1 cellular context compared by ENCODE assay signal in the genomic region with DNA sequence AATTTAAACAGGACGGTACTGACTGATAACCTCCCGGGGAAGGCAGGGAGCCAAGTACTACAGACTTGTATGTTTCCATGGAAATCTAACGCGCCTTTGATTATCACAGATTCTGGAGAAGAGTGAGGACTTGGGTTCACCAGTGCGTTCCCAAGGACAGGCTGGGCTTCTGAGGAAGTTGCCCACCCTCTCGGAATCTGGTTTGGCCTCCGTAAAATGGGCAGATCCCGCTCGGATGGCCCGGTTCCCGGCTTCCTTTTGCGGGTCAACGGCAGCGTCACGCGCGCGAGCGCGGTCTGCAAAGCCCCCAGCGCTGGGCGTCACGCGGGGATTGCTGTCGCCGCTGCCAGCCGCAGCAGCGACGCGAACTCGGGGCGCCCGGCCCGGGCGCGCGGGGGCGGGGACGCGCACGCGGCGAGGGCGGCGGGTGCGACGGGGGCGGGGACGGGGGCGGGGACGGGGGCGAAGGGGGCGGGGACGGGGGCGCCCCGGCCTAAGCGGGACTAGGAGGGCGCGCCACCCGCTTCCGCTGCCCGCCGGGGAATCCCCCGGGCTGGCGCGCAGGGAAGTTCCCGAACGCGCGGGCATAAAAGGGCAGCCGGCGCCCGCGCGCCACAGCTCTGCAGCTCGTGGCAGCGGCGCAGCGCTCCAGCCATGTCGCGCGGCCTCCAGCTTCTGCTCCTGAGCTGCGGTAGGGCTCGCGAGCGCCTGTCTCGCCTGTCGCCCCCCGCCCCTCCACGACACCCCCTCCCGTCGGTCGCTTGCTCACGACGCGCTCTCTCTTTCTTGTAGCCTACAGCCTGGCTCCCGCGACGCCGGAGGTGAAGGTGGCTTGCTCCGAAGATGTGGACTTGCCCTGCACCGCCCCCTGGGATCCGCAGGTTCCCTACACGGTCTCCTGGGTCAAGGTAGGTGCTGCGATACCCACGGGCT.
TF ChIP-seq lines count a peak whose summit lies in the region.

Gene CD83 (plus strand): TSS at position 615 of the 933 bp plus-strand sequence. CDS start 40 bp downstream, at position 655.

TF ChIP-seq in HepG2, 621 proteins besides CTCF, POLR2A, EP300 and RAD21 (continued from another document and continues in another):
- TF ChIP-seq ELK4 (CRISPR knock-in tag; IDR thresholded peaks at IDR 0.05; ENCODE audit: borderline replicate concordance) = no peak
- TF ChIP-seq ZSCAN25 (CRISPR knock-in tag; IDR thresholded peaks at IDR 0.05) = peak; percentile 82; the same call in 1 of the 2 replicates
- TF ChIP-seq SP5 (CRISPR knock-in tag; IDR thresholded peaks at IDR 0.05; ENCODE audit: borderline replicate concordance, low read depth) = no peak
- TF ChIP-seq, protein P1, sequence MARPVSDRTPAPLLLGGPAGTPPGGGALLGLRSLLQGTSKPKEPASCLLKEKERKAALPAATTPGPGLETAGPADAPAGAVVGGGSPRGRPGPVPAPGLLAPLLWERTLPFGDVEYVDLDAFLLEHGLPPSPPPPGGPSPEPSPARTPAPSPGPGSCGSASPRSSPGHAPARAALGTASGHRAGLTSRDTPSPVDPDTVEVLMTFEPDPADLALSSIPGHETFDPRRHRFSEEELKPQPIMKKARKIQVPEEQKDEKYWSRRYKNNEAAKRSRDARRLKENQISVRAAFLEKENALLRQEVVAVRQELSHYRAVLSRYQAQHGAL (CRISPR knock-in tag; IDR thresholded peaks at IDR 0.05; ENCODE audit: not compliant biosample characterization) = no peak
- no peak for TF ChIP-seq ZNF619 (CRISPR knock-in tag; IDR thresholded peaks at IDR 0.05)
- TF ChIP-seq ARHGAP35 (CRISPR knock-in tag; IDR thresholded peaks at IDR 0.05; ENCODE audit: borderline replicate concordance) = no peak
- TF ChIP-seq, protein P2, sequence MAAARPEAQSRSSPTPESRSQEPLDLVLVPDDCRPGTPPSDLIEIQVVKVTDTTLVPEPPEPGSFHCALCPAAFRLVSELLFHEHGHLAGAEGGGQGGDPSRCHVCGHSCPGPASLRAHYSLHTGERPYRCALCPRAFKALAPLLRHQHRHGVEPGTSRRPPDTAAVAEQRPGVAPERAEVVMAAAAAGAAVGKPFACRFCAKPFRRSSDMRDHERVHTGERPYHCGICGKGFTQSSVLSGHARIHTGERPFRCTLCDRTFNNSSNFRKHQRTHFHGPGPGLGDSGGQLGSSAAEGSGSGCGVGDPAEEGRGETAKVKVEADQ (CRISPR knock-in tag; IDR thresholded peaks at IDR 0.05; ENCODE audit: borderline replicate concordance) = peak; percentile 64; the same call in 1 of the 2 replicates
- no peak for TF ChIP-seq ZNF660 (CRISPR knock-in tag; IDR thresholded peaks at IDR 0.05; ENCODE audit: borderline replicate concordance, low read depth)
- TF ChIP-seq, protein P3, sequence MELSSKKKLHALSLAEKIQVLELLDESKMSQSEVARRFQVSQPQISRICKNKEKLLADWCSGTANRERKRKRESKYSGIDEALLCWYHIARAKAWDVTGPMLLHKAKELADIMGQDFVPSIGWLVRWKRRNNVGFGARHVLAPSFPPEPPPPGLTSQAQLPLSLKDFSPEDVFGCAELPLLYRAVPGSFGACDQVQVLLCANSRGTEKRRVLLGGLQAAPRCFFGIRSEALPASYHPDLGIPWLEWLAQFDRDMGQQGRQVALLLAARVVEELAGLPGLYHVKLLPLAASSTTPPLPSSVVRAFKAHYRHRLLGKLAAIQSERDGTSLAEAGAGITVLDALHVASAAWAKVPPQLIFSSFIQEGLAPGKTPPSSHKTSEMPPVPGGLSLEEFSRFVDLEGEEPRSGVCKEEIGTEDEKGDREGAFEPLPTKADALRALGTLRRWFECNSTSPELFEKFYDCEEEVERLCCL (CRISPR knock-in tag; IDR thresholded peaks at IDR 0.05; ENCODE audit: borderline replicate concordance) = no peak
- TF ChIP-seq ZBTB44 (CRISPR knock-in tag; IDR thresholded peaks at IDR 0.05) = no peak
- TF ChIP-seq MEF2D (CRISPR knock-in tag; IDR thresholded peaks at IDR 0.05) = no peak
- peak; percentile 51 for TF ChIP-seq HIC2 (CRISPR knock-in tag; IDR thresholded peaks at IDR 0.05; ENCODE audit: low read depth)
- peak; percentile 66; the same call in 1 of the 2 replicates for TF ChIP-seq ZSCAN5A (CRISPR knock-in tag; IDR thresholded peaks at IDR 0.05; ENCODE audit: borderline replicate concordance)
- TF ChIP-seq ZNF772 (CRISPR knock-in tag; IDR thresholded peaks at IDR 0.05) = peak; percentile 83; the same call in 1 of the 2 replicates
- TF ChIP-seq SKI (IDR thresholded peaks at IDR 0.05; ENCODE audit: partially characterized antibody) = no peak
- no peak for TF ChIP-seq AHR (CRISPR knock-in tag; IDR thresholded peaks at IDR 0.05)
- no peak for TF ChIP-seq SOX6 (IDR thresholded peaks at IDR 0.05)
- TF ChIP-seq SOX6 (CRISPR knock-in tag; IDR thresholded peaks at IDR 0.05) = peak; percentile 22; the same call in 1 of the 2 replicates
- TF ChIP-seq, protein P4, sequence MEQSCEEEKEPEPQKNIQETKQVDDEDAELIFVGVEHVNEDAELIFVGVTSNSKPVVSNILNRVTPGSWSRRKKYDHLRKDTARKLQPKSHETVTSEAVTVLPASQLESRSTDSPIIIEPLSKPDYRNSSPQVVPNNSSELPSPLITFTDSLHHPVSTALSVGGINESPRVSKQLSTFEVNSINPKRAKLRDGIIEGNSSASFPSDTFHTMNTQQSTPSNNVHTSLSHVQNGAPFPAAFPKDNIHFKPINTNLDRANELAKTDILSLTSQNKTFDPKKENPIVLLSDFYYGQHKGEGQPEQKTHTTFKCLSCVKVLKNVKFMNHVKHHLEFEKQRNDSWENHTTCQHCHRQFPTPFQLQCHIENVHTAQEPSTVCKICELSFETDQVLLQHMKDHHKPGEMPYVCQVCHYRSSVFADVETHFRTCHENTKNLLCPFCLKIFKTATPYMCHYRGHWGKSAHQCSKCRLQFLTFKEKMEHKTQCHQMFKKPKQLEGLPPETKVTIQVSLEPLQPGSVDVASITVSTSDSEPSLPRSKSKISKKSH (CRISPR knock-in tag; IDR thresholded peaks at IDR 0.05; ENCODE audit: borderline replicate concordance) = 0 out of 2 replicates have a peak, but pooled peaks have one; percentile 71
- no peak for TF ChIP-seq TGIF2 (CRISPR knock-in tag; IDR thresholded peaks at IDR 0.05)
- peak; percentile 71; the same call in 1 of the 2 replicates for TF ChIP-seq ZNF776 (CRISPR knock-in tag; IDR thresholded peaks at IDR 0.05)
- TF ChIP-seq NFKBIZ (CRISPR knock-in tag; IDR thresholded peaks at IDR 0.05) = 0 out of 2 replicates have a peak, but pooled peaks have one; percentile 51
- TF ChIP-seq, protein P5, sequence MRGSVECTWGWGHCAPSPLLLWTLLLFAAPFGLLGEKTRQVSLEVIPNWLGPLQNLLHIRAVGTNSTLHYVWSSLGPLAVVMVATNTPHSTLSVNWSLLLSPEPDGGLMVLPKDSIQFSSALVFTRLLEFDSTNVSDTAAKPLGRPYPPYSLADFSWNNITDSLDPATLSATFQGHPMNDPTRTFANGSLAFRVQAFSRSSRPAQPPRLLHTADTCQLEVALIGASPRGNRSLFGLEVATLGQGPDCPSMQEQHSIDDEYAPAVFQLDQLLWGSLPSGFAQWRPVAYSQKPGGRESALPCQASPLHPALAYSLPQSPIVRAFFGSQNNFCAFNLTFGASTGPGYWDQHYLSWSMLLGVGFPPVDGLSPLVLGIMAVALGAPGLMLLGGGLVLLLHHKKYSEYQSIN (CRISPR knock-in tag; IDR thresholded peaks at IDR 0.05; ENCODE audit: borderline replicate concordance) = no peak
- TF ChIP-seq TOE1 (CRISPR knock-in tag; IDR thresholded peaks at IDR 0.05) = no peak
- TF ChIP-seq PPARG (CRISPR knock-in tag; conservative IDR thresholded peaks at IDR 0.05) = no peak
- no peak for TF ChIP-seq ZNF782 (CRISPR knock-in tag; IDR thresholded peaks at IDR 0.05; ENCODE audit: borderline replicate concordance)
- TF ChIP-seq NFE2 (CRISPR knock-in tag; IDR thresholded peaks at IDR 0.05) = no peak
- TF ChIP-seq PAXIP1 (CRISPR knock-in tag; conservative IDR thresholded peaks at IDR 0.05) = no peak
- no peak for TF ChIP-seq PAX8 (CRISPR knock-in tag; IDR thresholded peaks at IDR 0.05; ENCODE audit: borderline replicate concordance)
- no peak for TF ChIP-seq BATF2 (CRISPR knock-in tag; IDR thresholded peaks at IDR 0.05)
- TF ChIP-seq RXRA (CRISPR knock-in tag; IDR thresholded peaks at IDR 0.05) = no peak
- 0 out of 2 replicates have a peak, but pooled peaks have one; percentile 25 for TF ChIP-seq FOXC1 (CRISPR knock-in tag; IDR thresholded peaks at IDR 0.05; ENCODE audit: borderline replicate concordance)
- no peak; the same call in 1 of the 2 replicates for TF ChIP-seq ZNF367 (CRISPR knock-in tag; IDR thresholded peaks at IDR 0.05; ENCODE audit: borderline replicate concordance)
- TF ChIP-seq ZNF276 (CRISPR knock-in tag; IDR thresholded peaks at IDR 0.05; ENCODE audit: low read depth) = no peak
- TF ChIP-seq ZNF605 (CRISPR knock-in tag; IDR thresholded peaks at IDR 0.05) = no peak
